In genomic region chr15:80060490-80061006, GRCh38 we compare ENCODE assay signal across 8 cellular contexts. TPM values are rescaled to one million over a fixed set of nuclear protein-coding genes. Genes with fewer than 3 reads are reported as not detected.
DNase-seq lines count a peak whose midpoint lies in the region; ATAC-seq and TF ChIP-seq lines count a peak whose summit lies in the region.
"Not testable (repeated sequence)": the region's sequence is repeated elsewhere in the genome, so short reads cannot be mapped to it uniquely, and the experiment has no call there.

No MANE protein-coding gene starts in this region.

- intact Hi-C loops in activated CD8-positive, alpha-beta T cell treated with anti-CD3 and anti-CD28 coated beads for 36 hours (cut with micrococcal nuclease); left ventricle myocardium superior (cut with micrococcal nuclease): not testable (repeated sequence)
- intact Hi-C loops in natural killer cell (cut with micrococcal nuclease), result loop anchor here (5.0 kb wide), 2 partner anchors 42 to 112 kb away; no protein-coding TSS in a partner anchor

- peaks cover 60% of the 10 kb centered on the region for H3K4me1 ChIP-seq in OCI-LY3 (ENCODE audit: low read length)

- TF ChIP-seq CTCF in C4-2B (conservative IDR thresholded peaks at IDR 0.05) (peak; percentile 35), OCI-LY3 (IDR thresholded peaks at IDR 0.05; ENCODE audit: low read depth, low read length) (peak; percentile 34; the same call in 1 of the 2 replicates)
- TF ChIP-seq CTCF in HFFc6 (IDR thresholded peaks at IDR 0.05); activated CD8-positive, alpha-beta T cell treated with anti-CD3 and anti-CD28 coated beads for 36 hours (IDR thresholded peaks at IDR 0.05); natural killer cell (IDR thresholded peaks at IDR 0.05): not testable (repeated sequence)

- H3K27me3 Mint-ChIP-seq in HFFc6 (ENCODE audit: insufficient read depth); activated CD8-positive, alpha-beta T cell treated with anti-CD3 and anti-CD28 coated beads for 36 hours; central memory CD8-positive, alpha-beta T cell; natural killer cell (ENCODE audit: low read depth in 2 of 2): not testable (repeated sequence)

- CTCF ChIA-PET in activated CD8-positive, alpha-beta T cell treated with anti-CD3 and anti-CD28 coated beads for 36 hours (lab: Charles Lee), result interaction anchor here (0.8 to 1.8 kb wide), 4 partner anchors 8 to 97 kb away, joined by 3 to 7 read pairs (median 4); no protein-coding TSS in a partner anchor

- H3K9me3 ChIP-seq in OCI-LY3 (ENCODE audit: insufficient read depth, low read length), result not testable (repeated sequence)

- H3K9ac ChIP-seq in OCI-LY3 (ENCODE audit: low read length), result peak overlapping the region; percentile 96

- H3K4me3 ChIP-seq in OCI-LY3 (ENCODE audit: low read length), result peak overlapping the region; percentile 90

- not testable (repeated sequence) for H2AFZ ChIP-seq in OCI-LY3 (ENCODE audit: low read depth, low read length)

- H3K4me3 Mint-ChIP-seq in HFFc6, result peak overlapping the region; percentile 92
- peak overlapping the region; percentile 84 for H3K4me3 Mint-ChIP-seq in activated CD8-positive, alpha-beta T cell treated with anti-CD3 and anti-CD28 coated beads for 36 hours
- H3K4me3 Mint-ChIP-seq in central memory CD8-positive, alpha-beta T cell, result peak overlapping the region; percentile 90
- peak overlapping the region; percentile 96 for H3K4me3 Mint-ChIP-seq in natural killer cell
- H3K4me3 Mint-ChIP-seq in stimulated activated effector memory CD8-positive, alpha-beta T cell treated with anti-CD3 and anti-CD28 coated beads, Interleukin-12 subunit alpha, Interleukin-12 subunit beta, amount 100 ng/mL, for 72 hours, result peak overlapping the region; percentile 92

- H3K4me1 Mint-ChIP-seq in HFFc6 (ENCODE audit: low read depth) (peaks cover 43% of the 10 kb centered on the region), natural killer cell (peaks cover 38 to 42% of the 10 kb centered on the region in 2 donors)
- peaks cover 36% of the 10 kb centered on the region for H3K4me1 Mint-ChIP-seq in activated CD8-positive, alpha-beta T cell treated with anti-CD3 and anti-CD28 coated beads for 36 hours (ENCODE audit: low read depth)
- peaks cover 40% of the 10 kb centered on the region for H3K4me1 Mint-ChIP-seq in central memory CD8-positive, alpha-beta T cell
- peaks cover 36% of the 10 kb centered on the region for H3K4me1 Mint-ChIP-seq in stimulated activated effector memory CD8-positive, alpha-beta T cell treated with anti-CD3 and anti-CD28 coated beads, Interleukin-12 subunit alpha, Interleukin-12 subunit beta, amount 100 ng/mL, for 72 hours

- peak overlapping the region; percentile 90 for H3K27ac Mint-ChIP-seq in HFFc6
- peak overlapping the region; percentile 92 for H3K27ac Mint-ChIP-seq in activated CD8-positive, alpha-beta T cell treated with anti-CD3 and anti-CD28 coated beads for 36 hours
- H3K27ac Mint-ChIP-seq in central memory CD8-positive, alpha-beta T cell (ENCODE audit: low read depth), result peak overlapping the region; percentile 93
- peak overlapping the region; percentile 92 to 97 for H3K27ac Mint-ChIP-seq in natural killer cell
- H3K27ac Mint-ChIP-seq in stimulated activated effector memory CD8-positive, alpha-beta T cell treated with anti-CD3 and anti-CD28 coated beads, Interleukin-12 subunit alpha, Interleukin-12 subunit beta, amount 100 ng/mL, for 72 hours, result peak overlapping the region; percentile 93

- peaks cover 11% of the 10 kb centered on the region for H3K27me3 ChIP-seq in OCI-LY3 (ENCODE audit: low read depth, low read length)

- not testable (repeated sequence) for H3K36me3 ChIP-seq in OCI-LY3 (replicated peaks; ENCODE audit: low read depth, low read length)

- H3K27ac ChIP-seq in C4-2B (peak overlapping the region; percentile 91), OCI-LY3 (ENCODE audit: low read length) (peak overlapping the region; percentile 87)

- ATAC-seq in activated CD8-positive, alpha-beta T cell treated with anti-CD3 and anti-CD28 coated beads for 36 hours; central memory CD8-positive, alpha-beta T cell (replicated peaks; ENCODE audit: extremely low read depth, poor library complexity, severe bottlenecking); left ventricle myocardium superior; natural killer cell; stimulated activated effector memory CD8-positive, alpha-beta T cell treated with anti-CD3 and anti-CD28 coated beads, Interleukin-12 subunit alpha, Interleukin-12 subunit beta, amount 100 ng/mL, for 72 hours: not testable (repeated sequence)

- not testable (repeated sequence) for H3K36me3 Mint-ChIP-seq in HFFc6 (ENCODE audit: low read depth); activated CD8-positive, alpha-beta T cell treated with anti-CD3 and anti-CD28 coated beads for 36 hours (ENCODE audit: low read depth); natural killer cell
- H3K36me3 Mint-ChIP-seq in central memory CD8-positive, alpha-beta T cell (ENCODE audit: insufficient read depth), result peaks cover 14% of the 10 kb centered on the region
- H3K36me3 Mint-ChIP-seq in stimulated activated effector memory CD8-positive, alpha-beta T cell treated with anti-CD3 and anti-CD28 coated beads, Interleukin-12 subunit alpha, Interleukin-12 subunit beta, amount 100 ng/mL, for 72 hours, result peaks cover 11% of the 10 kb centered on the region

- peak overlapping the region; percentile 85 for H3K4me2 ChIP-seq in OCI-LY3 (ENCODE audit: low read length)

- H3K9me3 Mint-ChIP-seq in HFFc6; activated CD8-positive, alpha-beta T cell treated with anti-CD3 and anti-CD28 coated beads for 36 hours; central memory CD8-positive, alpha-beta T cell; natural killer cell; stimulated activated effector memory CD8-positive, alpha-beta T cell treated with anti-CD3 and anti-CD28 coated beads, Interleukin-12 subunit alpha, Interleukin-12 subunit beta, amount 100 ng/mL, for 72 hours: not testable (repeated sequence)

- DNase-seq in HFFc6, result peak; percentile 50
- DNase-seq in activated CD8-positive, alpha-beta T cell treated with anti-CD3 and anti-CD28 coated beads for 36 hours, result peak; percentile 56
- DNase-seq in central memory CD8-positive, alpha-beta T cell (ENCODE audit: low spot score in 2 of 2), result not testable (repeated sequence)
- peak; percentile 35 for DNase-seq in left ventricle myocardium superior
- peak; percentile 25 for DNase-seq in natural killer cell
- DNase-seq in stimulated activated effector memory CD8-positive, alpha-beta T cell treated with anti-CD3 and anti-CD28 coated beads, Interleukin-12 subunit alpha, Interleukin-12 subunit beta, amount 100 ng/mL, for 72 hours (ENCODE audit: low spot score in 2 of 2), result peak; percentile 6 to 55

- POLR2A ChIA-PET in activated CD8-positive, alpha-beta T cell treated with anti-CD3 and anti-CD28 coated beads for 36 hours (lab: Charles Lee), result interaction anchor here (0.9 to 2.6 kb wide), 6 partner anchors 12 to 100 kb away, joined by 3 to 12 read pairs (median 6); no protein-coding TSS in a partner anchor

- peaks cover 39% of the 10 kb centered on the region for H4K20me1 ChIP-seq in OCI-LY3 (ENCODE audit: insufficient read depth, low read length)

- peaks cover 58% of the 10 kb centered on the region for H3K79me2 ChIP-seq in OCI-LY3 (ENCODE audit: low read length)

RNA-seq across cellular contexts. Expression of gene ZFAND6, which starts 1.1 kb away (rescaled TPM):
- 10 to 100 TPM; 49.0 to 62.6 (median 57.6) TPM for total RNA-seq in HFFc6 (2021; fragmentation: NEBNext Ultra II Directional; extraction: Animal tissue kit (Norgen Biotek cat#: 25700))
- 10 to 100 TPM; 29.6 to 30.7 TPM for total RNA-seq in activated CD8-positive, alpha-beta T cell treated with anti-CD3 and anti-CD28 coated beads for 36 hours
- 67.6 TPM for total RNA-seq in left ventricle myocardium superior
- total RNA-seq in natural killer cell, result 100 to 1,000 TPM; 145 to 150 (median 148) TPM
